Comparison of ENCODE assay signal across 1 cellular context in the genomic region with DNA sequence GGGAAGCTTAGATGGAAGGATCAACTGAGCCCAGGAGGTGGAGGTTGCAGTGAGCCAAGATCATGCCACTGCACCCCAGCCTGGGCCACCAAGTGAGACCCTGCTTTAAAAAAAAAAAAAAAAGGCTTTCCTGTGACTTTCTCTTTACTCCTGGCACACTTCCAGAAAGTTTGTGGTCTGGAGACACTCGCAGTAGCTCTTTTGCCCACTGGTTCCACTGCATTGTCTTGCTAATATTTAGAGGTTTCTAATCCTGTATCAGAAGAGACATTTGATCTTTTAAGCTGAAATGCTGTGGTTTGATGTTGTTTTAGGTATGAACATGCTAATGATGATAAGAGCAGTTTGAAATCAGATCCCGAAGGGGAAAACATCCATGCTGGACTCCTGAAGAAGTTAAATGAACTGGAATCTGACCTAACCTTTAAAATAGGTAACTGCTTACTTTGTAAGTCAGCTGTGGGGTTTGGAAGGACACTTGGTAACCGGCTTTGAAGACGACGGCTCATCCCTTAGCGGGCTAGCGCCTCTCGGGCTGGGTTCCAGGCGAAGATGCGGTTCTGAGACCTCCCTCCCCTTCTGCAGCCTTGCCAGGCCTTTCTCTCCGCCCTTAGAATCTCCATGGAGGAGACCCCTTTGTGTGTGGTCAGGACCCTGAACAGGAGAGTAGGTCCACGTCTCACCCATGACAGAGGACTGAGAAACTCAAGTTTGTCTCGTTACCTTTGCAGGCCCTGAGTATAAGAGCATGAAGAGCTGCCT.
TF ChIP-seq lines count a peak whose summit lies in the region.

No MANE protein-coding gene starts in this region.

TF ChIP-seq in endothelial cell of umbilical vein, 7 proteins besides CTCF, POLR2A, EP300 and RAD21:
- no peak for TF ChIP-seq POLR2AphosphoS5 (IDR thresholded peaks at IDR 0.05; ENCODE audit: insufficient read depth, low read depth, low read length)
- TF ChIP-seq MAX (IDR thresholded peaks at IDR 0.05; ENCODE audit: insufficient read depth, insufficient read length) = no peak
- no peak for TF ChIP-seq EZH2 (IDR thresholded peaks at IDR 0.05; ENCODE audit: borderline replicate concordance, low read depth, low read length, severe bottlenecking)
- no peak for TF ChIP-seq MYC (IDR thresholded peaks at IDR 0.05; ENCODE audit: low read depth, low read length)
- TF ChIP-seq GATA2 (IDR thresholded peaks at IDR 0.05; ENCODE audit: insufficient read depth, insufficient read length, low read depth, low read length) = no peak
- TF ChIP-seq JUN (IDR thresholded peaks at IDR 0.05; ENCODE audit: borderline replicate concordance, insufficient read depth, insufficient read length, low read depth) = no peak
- TF ChIP-seq FOS (IDR thresholded peaks at IDR 0.05; ENCODE audit: borderline replicate concordance, insufficient read depth, low read length) = no peak
TF ChIP-seq in endothelial cell of umbilical vein: peak in this region for 0.
